In the genomic region with DNA sequence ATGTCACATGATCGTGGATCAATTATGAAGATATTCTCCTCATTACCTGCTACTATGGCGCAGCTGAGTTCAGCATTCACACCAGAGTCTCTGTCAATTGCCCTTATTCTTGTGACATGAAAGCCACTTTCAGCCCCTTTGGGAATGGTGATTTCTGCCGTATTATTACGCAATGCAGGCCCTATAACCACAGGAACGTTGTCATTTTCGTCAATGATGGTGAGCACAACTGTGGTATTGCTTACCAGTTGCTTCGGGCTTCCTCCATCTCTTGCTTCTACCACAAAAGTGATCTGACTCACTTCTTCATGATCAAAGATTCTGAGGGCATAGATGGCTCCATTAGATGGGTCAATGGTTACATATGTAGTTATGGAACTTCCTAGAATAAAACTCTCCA, we compare ENCODE assay signal across 12 cellular contexts. TPM values are rescaled to one million over a fixed set of nuclear protein-coding genes. Genes with fewer than 3 reads are reported as not detected.
A peak's percentile ranks its signal among the peaks of the same experiment; 100 is the strongest.
DNase-seq lines count a peak whose midpoint lies in the region; ATAC-seq and TF ChIP-seq lines count a peak whose summit lies in the region.
"Had no signal": no experiment of that assay in that cellular context is flagged by ENCODE, and none has a peak within 500 bp of the region (broad histone marks: within the 10 kb centered on the region; RNA-seq: fewer than 3 reads in every experiment).

No MANE protein-coding gene starts in this region.

- H3K27ac ChIP-seq in left ventricle myocardium inferior (replicated peaks), result peak overlapping the region; percentile 85
- H3K27ac ChIP-seq in aorta (ENCODE audit: low read depth in 1 of 2, low read length in 2 of 2), result peak overlapping the region in 1 of 2 donors; percentile 29

- H3K4me1 Mint-ChIP-seq in endothelial cell (ENCODE audit: unreplicated experiment) (peaks cover 15% of the 10 kb centered on the region), neural crest cell (peaks cover 49% of the 10 kb centered on the region)
- no peaks in the 10 kb centered on the region for H3K4me1 Mint-ChIP-seq in natural killer cell treated with Interleukin-12 subunit alpha and Interleukin-12 subunit beta and Interleukin-15 and Interleukin-18, amount 100 ng/mL, for 72 hours (ENCODE audit: low read depth in 2 of 2)
- H3K4me1 Mint-ChIP-seq: activated T-helper 17 cell treated with anti-CD3 and anti-CD28 coated beads, Interleukin-2, amount 50 U/mL, for 72 hours had no signal

- 54 to 61% methylated on average over 7 of the region's 7 CpGs for WGBS in aorta, 2 donors

- intact Hi-C loops in left ventricle myocardium inferior (cut with micrococcal nuclease) (no loop called here), cardiac septum (cut with DNase I) (loop anchor here (5.0 to 10.0 kb wide), 2 partner anchors 155 to 238 kb away; no protein-coding TSS in a partner anchor), aorta (cut with DNase I) (loop anchor here (2.0 to 10.0 kb wide), 7 partner anchors 98 to 405 kb away; no protein-coding TSS in a partner anchor)

- no peak for TF ChIP-seq CTCF in left ventricle myocardium inferior (IDR thresholded peaks at IDR 0.05; ENCODE audit: borderline replicate concordance)
- no peak for TF ChIP-seq CTCF in endothelial cell (IDR thresholded peaks at IDR 0.05; ENCODE audit: unreplicated experiment)
- TF ChIP-seq CTCF in neural crest cell (conservative IDR thresholded peaks at IDR 0.05), result no peak

- H3K9me3 ChIP-seq in left ventricle myocardium inferior (replicated peaks) (no peaks in the 10 kb centered on the region), aorta (ENCODE audit: control insufficient read depth, low read length) (no peaks in the 10 kb centered on the region)

- H3K27me3 Mint-ChIP-seq in endothelial cell (ENCODE audit: unreplicated experiment) (peaks cover 3% of the 10 kb centered on the region), neural crest cell (ENCODE audit: low read depth) (no peaks in the 10 kb centered on the region)
- no peaks in the 10 kb centered on the region for H3K27me3 Mint-ChIP-seq in natural killer cell treated with Interleukin-12 subunit alpha and Interleukin-12 subunit beta and Interleukin-15 and Interleukin-18, amount 100 ng/mL, for 72 hours
- H3K27me3 Mint-ChIP-seq: activated T-helper 17 cell treated with anti-CD3 and anti-CD28 coated beads, Interleukin-2, amount 50 U/mL, for 72 hours had no signal

- H3K36me3 Mint-ChIP-seq in endothelial cell (ENCODE audit: low read depth, unreplicated experiment), result peaks cover 16% of the 10 kb centered on the region
- peaks cover 25% of the 10 kb centered on the region for H3K36me3 Mint-ChIP-seq in neural crest cell (ENCODE audit: low read depth)
- H3K36me3 Mint-ChIP-seq in natural killer cell treated with Interleukin-12 subunit alpha and Interleukin-12 subunit beta and Interleukin-15 and Interleukin-18, amount 100 ng/mL, for 72 hours, result no peaks in the 10 kb centered on the region

- H3K4me3 Mint-ChIP-seq in endothelial cell (ENCODE audit: unreplicated experiment) (peak overlapping the region; percentile 77), neural crest cell (no peak overlapping the region)
- no peak overlapping the region for H3K4me3 Mint-ChIP-seq in natural killer cell treated with Interleukin-12 subunit alpha and Interleukin-12 subunit beta and Interleukin-15 and Interleukin-18, amount 100 ng/mL, for 72 hours
- H3K4me3 Mint-ChIP-seq: activated T-helper 17 cell treated with anti-CD3 and anti-CD28 coated beads, Interleukin-2, amount 50 U/mL, for 72 hours; WTC11 had no signal

- no peaks in the 10 kb centered on the region for H3K36me3 ChIP-seq in left ventricle myocardium inferior
- no peaks in the 10 kb centered on the region for H3K36me3 ChIP-seq in aorta (ENCODE audit: control insufficient read depth in 1 of 2, insufficient read depth in 2 of 2, low read length in 1 of 2)

- H3K4me1 ChIP-seq in left ventricle myocardium inferior (peaks cover 16% of the 10 kb centered on the region), aorta (ENCODE audit: control insufficient read depth in 1 of 2, insufficient read depth in 2 of 2, low read length in 2 of 2) (peaks cover 5 to 11% of the 10 kb centered on the region in 2 donors)

- DNase-seq in left ventricle myocardium inferior (no peak), cardiac septum (ENCODE audit: low spot score) (no peak), endothelial cell (ENCODE audit: low spot score) (no peak), neural crest cell (ENCODE audit: low read depth, low spot score) (no peak), aorta (no peak), NAMALWA (ENCODE audit: low spot score) (no peak)
- no peak for DNase-seq in natural killer cell treated with Interleukin-12 subunit alpha and Interleukin-12 subunit beta and Interleukin-15 and Interleukin-18, amount 100 ng/mL, for 72 hours (ENCODE audit: low spot score)
- DNase-seq: AML-193, NCI-H1048 had no signal

- no peak overlapping the region for H3K27ac Mint-ChIP-seq in endothelial cell (ENCODE audit: unreplicated experiment)
- peak overlapping the region; percentile 51 for H3K27ac Mint-ChIP-seq in neural crest cell (ENCODE audit: unreplicated experiment)
- H3K27ac Mint-ChIP-seq in natural killer cell treated with Interleukin-12 subunit alpha and Interleukin-12 subunit beta and Interleukin-15 and Interleukin-18, amount 100 ng/mL, for 72 hours, result no peak overlapping the region
- H3K27ac Mint-ChIP-seq: activated T-helper 17 cell treated with anti-CD3 and anti-CD28 coated beads, Interleukin-2, amount 50 U/mL, for 72 hours had no signal

- H3K27me3 ChIP-seq in left ventricle myocardium inferior (ENCODE audit: low read depth) (peaks cover 27% of the 10 kb centered on the region), aorta (ENCODE audit: control insufficient read depth in 1 of 2, insufficient read depth in 2 of 2, low read length in 1 of 2) (no peaks in the 10 kb centered on the region)

- H3K4me3 ChIP-seq in left ventricle myocardium inferior (peak overlapping the region; percentile 72), aorta (ENCODE audit: low read length in 2 of 2) (peak overlapping the region; percentile 73 to 88)

- ATAC-seq in aorta (ENCODE audit: low FRiP score) (no peak), HG02885 (IDR thresholded peaks at IDR 0.05; ENCODE audit: poor library complexity, unreplicated experiment) (no peak)
- no peak for ATAC-seq in natural killer cell treated with Interleukin-12 subunit alpha and Interleukin-12 subunit beta and Interleukin-15 and Interleukin-18, amount 100 ng/mL, for 72 hours
- ATAC-seq: activated T-helper 17 cell treated with anti-CD3 and anti-CD28 coated beads, Interleukin-2, amount 50 U/mL, for 72 hours; WTC11 had no signal

- H3K9me3 Mint-ChIP-seq in endothelial cell (ENCODE audit: unreplicated experiment) (no peaks in the 10 kb centered on the region), neural crest cell (no peaks in the 10 kb centered on the region)
- H3K9me3 Mint-ChIP-seq in natural killer cell treated with Interleukin-12 subunit alpha and Interleukin-12 subunit beta and Interleukin-15 and Interleukin-18, amount 100 ng/mL, for 72 hours, result no peaks in the 10 kb centered on the region
- H3K9me3 Mint-ChIP-seq: activated T-helper 17 cell treated with anti-CD3 and anti-CD28 coated beads, Interleukin-2, amount 50 U/mL, for 72 hours; WTC11 had no signal

RNA-seq across cellular contexts. Expression of gene PCDH18, which starts 2.1 kb away (rescaled TPM):
- 3.4 TPM for total RNA-seq in left ventricle myocardium inferior
- 4.9 TPM for total RNA-seq in cardiac septum
- total RNA-seq in endothelial cell (ENCODE audit: unreplicated experiment), result 14.8 TPM
- total RNA-seq in neural crest cell, result 65.7 and 67.4 TPM in 2 replicates
- total RNA-seq in aorta, result 10 to 100 TPM; 17.2 to 36.9 TPM
- 10 to 100 TPM in 1 of 2 donors, 1 to 10 TPM in 1; 1.6 to 14.7 TPM for polyA plus RNA-seq in aorta
- not detected for total RNA-seq in natural killer cell treated with Interleukin-12 subunit alpha and Interleukin-12 subunit beta and Interleukin-15 and Interleukin-18, amount 100 ng/mL, for 72 hours
- total RNA-seq: activated T-helper 17 cell treated with anti-CD3 and anti-CD28 coated beads, Interleukin-2, amount 50 U/mL, for 72 hours had no signal
